In the genomic region with DNA sequence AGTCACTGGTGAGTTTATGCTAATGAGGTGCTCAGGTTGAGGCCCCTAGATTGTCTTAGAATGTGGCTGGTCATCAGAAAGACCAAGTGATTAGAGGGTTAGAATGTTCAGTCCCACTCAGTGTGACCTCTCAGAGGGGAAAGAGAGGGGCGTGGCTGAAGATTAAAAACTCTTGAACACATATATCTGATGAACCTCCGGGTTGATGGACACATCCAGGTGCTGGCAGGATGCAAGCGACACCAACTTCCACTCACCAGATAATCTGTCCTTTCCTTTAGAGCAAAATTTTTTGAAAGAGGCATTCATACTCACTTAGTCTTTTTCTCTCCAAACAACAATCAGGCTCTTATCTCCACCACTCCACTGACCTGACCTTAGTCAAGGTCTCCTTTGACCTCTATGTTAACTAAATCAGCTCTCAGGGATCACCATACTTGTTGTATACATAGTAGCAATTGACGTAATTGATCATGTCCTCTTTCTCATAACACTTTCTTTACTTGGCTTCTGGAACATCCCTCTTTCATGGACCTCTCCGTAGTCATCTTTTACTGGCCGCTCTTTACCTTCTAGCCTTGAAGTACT, we compare ENCODE assay signal across 34 cellular contexts. TPM values are rescaled to one million over a fixed set of nuclear protein-coding genes. Genes with fewer than 3 reads are reported as not detected.
"Had no signal": no experiment of that assay in that cellular context is flagged by ENCODE, and none has a peak within 500 bp of the region (broad histone marks: within the 10 kb centered on the region; RNA-seq: fewer than 3 reads in every experiment).

No MANE protein-coding gene starts in this region.

- H3K36me3 ChIP-seq: ascending aorta, cardiac muscle cell, WERI-Rb-1 had no signal

- H3K27me3 ChIP-seq: ascending aorta had no signal

- H3K4me1 ChIP-seq: ascending aorta had no signal

- DNase-seq: activated CD4-positive, alpha-beta memory T cell treated with anti-CD3 and anti-CD28 coated beads, Interleukin-2, amount 10 ng/mL, durations not matched to agents 7 days and 5 days; activated CD4-positive, alpha-beta T cell treated with anti-CD3 and anti-CD28 coated beads for 1 hour; activated CD4-positive, alpha-beta T cell treated with anti-CD3 and anti-CD28 coated beads for 36 hours; activated CD4-positive, alpha-beta T cell treated with anti-CD3 and anti-CD28 coated beads for 48 hours; activated CD4-positive, alpha-beta T cell treated with anti-CD3 and anti-CD28 coated beads, Interleukin-2, amount 10 ng/mL, durations not matched to agents 7 days and 5 days; activated CD4-positive, alpha-beta T cell treated with anti-CD3 and anti-CD28 coated beads, Interleukin-2, amount 50 U/mL, for 48 hours; activated CD4-positive, CD25-positive, alpha-beta regulatory T cell; activated CD8-positive, alpha-beta memory T cell treated with anti-CD3 and anti-CD28 coated beads for 24 hours; activated CD8-positive, alpha-beta memory T cell treated with anti-CD3 and anti-CD28 coated beads, Interleukin-2, amount 10 ng/mL, durations not matched to agents 7 days and 5 days; activated CD8-positive, alpha-beta memory T cell treated with anti-CD3 and anti-CD28 coated beads, Interleukin-2, amount 50 U/mL, for 48 hours; activated CD8-positive, alpha-beta T cell treated with anti-CD3 and anti-CD28 coated beads, Interleukin-2, amount 10 ng/mL, durations not matched to agents 7 days and 5 days; activated effector memory CD4-positive, alpha-beta T cell treated with Interleukin-2 at 50 U/mL for 16 hours; activated gamma-delta T cell; activated naive CD4-positive, alpha-beta T cell treated with anti-CD3 and anti-CD28 coated beads, Interleukin-2, amount 10 ng/mL, durations not matched to agents 7 days and 5 days; activated naive CD4-positive, alpha-beta T cell treated with Interleukin-2 at 50 U/mL for 16 hours; activated naive CD8-positive, alpha-beta T cell treated with anti-CD3 and anti-CD28 coated beads, Interleukin-2, amount 10 ng/mL, durations not matched to agents 7 days and 5 days; activated naive CD8-positive, alpha-beta T cell treated with anti-CD3 and anti-CD28 coated beads, Interleukin-2, amount 50 U/mL, for 24 hours; activated T-cell treated with anti-CD3 and anti-CD28 coated beads, Interleukin-2, amount 50 U/mL, for 24 hours; activated T-cell treated with anti-CD3 and anti-CD28 coated beads, Interleukin-2, amount 50 U/mL, for 48 hours; amygdala; anterior cingulate cortex; caudate nucleus; cerebellar nuclear complex; T-helper 1 cell; T-helper 2 cell; T-helper 9 cell; WERI-Rb-1 had no signal

- ATAC-seq: activated CD4-positive, alpha-beta T cell treated with anti-CD3 and anti-CD28 coated beads for 36 hours; activated CD4-positive, CD25-positive, alpha-beta regulatory T cell treated with anti-CD3 and anti-CD28 coated beads, Interleukin-2, amount 50 U/mL, for 24 hours; activated CD8-positive, alpha-beta memory T cell treated with anti-CD3 and anti-CD28 coated beads, Interleukin-2, amount 10 ng/mL, durations not matched to agents 7 days and 5 days; activated CD8-positive, alpha-beta T cell treated with anti-CD3 and anti-CD28 coated beads, Interleukin-2, amount 10 ng/mL, durations not matched to agents 7 days and 5 days; activated naive CD8-positive, alpha-beta T cell treated with anti-CD3 and anti-CD28 coated beads, Interleukin-2, amount 50 U/mL, for 24 hours; WTC11 had no signal

- H3K9me3 ChIP-seq: ascending aorta had no signal

- H3K27ac ChIP-seq: ascending aorta, cardiac muscle cell, WERI-Rb-1 had no signal

- FAIRE-seq: bronchial epithelial cell, TTC549 had no signal

- H3K4me3 ChIP-seq: ascending aorta, cardiac muscle cell had no signal

RNA-seq across cellular contexts. Expression of a gene that starts 14.2 kb away (rescaled TPM):
- total RNA-seq: activated CD4-positive, alpha-beta memory T cell treated with anti-CD3 and anti-CD28 coated beads, Interleukin-2, amount 10 ng/mL, durations not matched to agents 7 days and 5 days; activated CD4-positive, alpha-beta T cell treated with anti-CD3 and anti-CD28 coated beads for 36 hours; activated CD8-positive, alpha-beta T cell treated with anti-CD3 and anti-CD28 coated beads, Interleukin-2, amount 10 ng/mL, durations not matched to agents 7 days and 5 days; activated T-helper 2 cell treated with anti-CD3 and anti-CD28 coated beads, Interferon-gamma antibody, Interleukin-2, Interleukin-4, amounts not matched to agents 10 μg/mL and 5 μg/mL and 100 μg/mL, durations not matched to agents 14 hours and 24 hours and 36 hours; ascending aorta had no signal
